In the genomic region with DNA sequence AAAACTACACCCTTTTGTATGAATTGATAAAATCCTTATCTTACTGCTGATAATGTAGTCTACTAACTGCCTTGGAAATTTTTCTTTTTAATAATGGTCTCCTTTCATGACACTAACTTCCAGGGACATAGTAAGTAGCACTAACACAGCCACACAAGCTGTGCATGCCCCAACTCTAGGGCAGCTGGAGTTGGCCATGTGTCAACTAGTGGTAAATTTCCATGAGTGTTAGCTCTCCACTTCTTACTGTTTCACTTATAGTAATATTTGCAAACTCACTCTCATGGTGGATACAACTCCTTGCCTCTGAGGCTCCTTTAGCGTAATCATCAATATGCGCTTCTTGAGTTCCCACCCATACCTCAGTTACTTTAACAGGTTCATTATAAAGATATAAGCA, we compare ENCODE assay signal across 20 cellular contexts. TPM values are rescaled to one million over a fixed set of nuclear protein-coding genes. Genes with fewer than 3 reads are reported as not detected.
DNase-seq lines count a peak whose midpoint lies in the region; ATAC-seq and TF ChIP-seq lines count a peak whose summit lies in the region.
"Had no signal": no experiment of that assay in that cellular context is flagged by ENCODE, and none has a peak within 500 bp of the region (broad histone marks: within the 10 kb centered on the region; RNA-seq: fewer than 3 reads in every experiment).

No MANE protein-coding gene starts in this region.

- ATAC-seq in left lung (peak; percentile 25), gastrocnemius medialis (peak; percentile 37 to 45), HG03342 (IDR thresholded peaks at IDR 0.05; ENCODE audit: unreplicated experiment) (no peak)
- ATAC-seq: K562, PC-3 had no signal

- no peak for TF ChIP-seq CTCF in left lung (IDR thresholded peaks at IDR 0.05)
- TF ChIP-seq CTCF in gastrocnemius medialis (IDR thresholded peaks at IDR 0.05 in 4 of 5, conservative IDR thresholded peaks at IDR 0.05 in 1 of 5) = no peak

- intact Hi-C loops in left lung (cut with DNase I) (no loop called here), gastrocnemius medialis (cut with DNase I; ENCODE audit: low total_unique reads) (no loop called here)

- H3K9me3 ChIP-seq in left lung (no peaks in the 10 kb centered on the region), gastrocnemius medialis (no peaks in the 10 kb centered on the region)
- H3K9me3 ChIP-seq: HAP-1, SJCRH30 had no signal

- in situ Hi-C loops in gastrocnemius medialis (cut with MboI; ENCODE audit: low sequenced_read_pairs in 4 of 4) = no loop called here

- no peaks in the 10 kb centered on the region for H3K36me3 ChIP-seq in left lung
- H3K36me3 ChIP-seq in gastrocnemius medialis = no peaks in the 10 kb centered on the region
- H3K36me3 ChIP-seq: HAP-1, SJCRH30 had no signal

- DNase-seq in DMS53 (lab: John Stamatoyannopoulos, UW) (peak; percentile 54), DMS53 treated with DMSO at 0.1 percent for 48 hours (lab: John Stamatoyannopoulos, UW; ENCODE audit: unreplicated experiment) (no peak), H4 (ENCODE audit: low spot score) (peak; percentile 29), left lung (no peak), gastrocnemius medialis (peak; percentile 43 to 54), NCI-H345 treated with DMSO at 0.1 percent for 48 hours (lab: John Stamatoyannopoulos, UW; ENCODE audit: unreplicated experiment) (no peak), activated T-cell treated with anti-CD3 and anti-CD28 coated beads for 4 hours (no peak)
- DNase-seq: 8988T, C1 segment of cervical spinal cord, DMS153, NCI-H1436 treated with DMSO at 0.1 percent for 48 hours, NCI-H2107, NCI-H2227 treated with DMSO at 0.1 percent for 48 hours, NCI-H526 treated with DMSO at 0.1 percent for 48 hours, PC-3 had no signal

- H3K4me1 ChIP-seq in left lung = no peaks in the 10 kb centered on the region
- peaks cover 31 to 37% of the 10 kb centered on the region in 2 donors for H3K4me1 ChIP-seq in gastrocnemius medialis
- H3K4me1 ChIP-seq: HAP-1 had no signal

- no peak for TF ChIP-seq POLR2A in gastrocnemius medialis (IDR thresholded peaks at IDR 0.05)

- no peak overlapping the region for H3K27ac ChIP-seq in left lung
- H3K27ac ChIP-seq in gastrocnemius medialis = peak overlapping the region; percentile 80 to 93 (median 84)
- H3K27ac ChIP-seq: HL-60 had no signal

- H3K4me3 ChIP-seq in left lung (no peak overlapping the region), gastrocnemius medialis (no peak overlapping the region)
- H3K4me3 ChIP-seq: HAP-1, K562, SJCRH30 had no signal

- H3K27me3 ChIP-seq in left lung = no peaks in the 10 kb centered on the region
- no peaks in the 10 kb centered on the region for H3K27me3 ChIP-seq in gastrocnemius medialis
- H3K27me3 ChIP-seq: SJCRH30 had no signal

RNA-seq across cellular contexts. Expression of gene LGR5, which starts 38.0 kb away (rescaled TPM):
- 0.66 and 1.2 TPM in 2 replicates for total RNA-seq in H4 (2014; rRNA removed; shearing (Covaris generic))
- under 1 TPM; 0.39 to 0.82 TPM for total RNA-seq in left lung
- total RNA-seq in gastrocnemius medialis = 10 to 100 TPM in 2 of 4 donors, 1 to 10 TPM in 2; 8.7 to 40.1 (median 24.3) TPM
- total RNA-seq: K562 had no signal

Comparison
In these comparisons a context has a peak if more than half of its experiments do, and no peak if none do; other contexts are left out.
1. DNase-seq: peak in DMS53 (single experiment), H4 (single experiment) and gastrocnemius medialis (2 of 2); none in DMS53 treated with DMSO at 0.1 percent for 48 hours (single experiment), left lung (0 of 2), NCI-H345 treated with DMSO at 0.1 percent for 48 hours (single experiment) and activated T-cell treated with anti-CD3 and anti-CD28 coated beads for 4 hours (single experiment).
2. H3K27ac ChIP-seq: peak in gastrocnemius medialis (4 of 4); none in left lung (0 of 2).